8 cellular contexts compared by ENCODE assay signal in genomic region chr11:68009391-68010000, GRCh38. TPM values are rescaled to one million over a fixed set of nuclear protein-coding genes. Genes with fewer than 3 reads are reported as not detected.
DNase-seq lines count a peak whose midpoint lies in the region; ATAC-seq, FAIRE-seq and TF ChIP-seq lines count a peak whose summit lies in the region.

No MANE protein-coding gene starts in this region.

- 32 to 39% (median 34%) methylated on average over 11 of the region's 11 CpGs for WGBS in adrenal gland, 4 donors
- WGBS in lung, 2 donors, result 19 to 37% methylated on average over 11 of the region's 11 CpGs

- TF ChIP-seq CTCF in AG09319 (IDR thresholded peaks at IDR 0.05; ENCODE audit: low read depth, low read length) (peak; percentile 35), adrenal gland (IDR thresholded peaks at IDR 0.05) (peak in 2 of 6 experiments; percentile 13 to 24), lung (IDR thresholded peaks at IDR 0.05; ENCODE audit: control extremely low read depth, extremely low read depth) (no peak)

- H3K36me3 ChIP-seq in adrenal gland (replicated peaks in 1 of 2) (no peaks in the 10 kb centered on the region), lung (ENCODE audit: control insufficient read depth in 2 of 2, insufficient read depth in 2 of 2, low read length in 2 of 2) (no peaks in the 10 kb centered on the region)

- no peak for FAIRE-seq in GM12892 (lab: Jason Lieb, UNC)

- no peak for ATAC-seq in lung (ENCODE audit: insufficient read depth, low FRiP score)
- ATAC-seq in GM21360 (IDR thresholded peaks at IDR 0.05; ENCODE audit: unreplicated experiment), result no peak
- ATAC-seq in GM18502 (IDR thresholded peaks at IDR 0.05; ENCODE audit: poor library complexity, unreplicated experiment), result no peak

- intact Hi-C loops in adrenal gland (cut with DNase I), result no loop called here

- H3K9me3 ChIP-seq in adrenal gland (replicated peaks in 1 of 3) (no peaks in the 10 kb centered on the region), lung (ENCODE audit: control insufficient read depth in 2 of 2, insufficient read depth in 1 of 2, low read length in 1 of 2) (no peaks in the 10 kb centered on the region)

- peak overlapping the region in 1 of 4 donors; percentile 51 for H3K4me3 ChIP-seq in adrenal gland
- no peak overlapping the region for H3K4me3 ChIP-seq in lung

- H3K27ac ChIP-seq in adrenal gland (peak overlapping the region; percentile 90 to 99 (median 92)), lung (ENCODE audit: low read depth in 1 of 2, low read length in 1 of 2) (peak overlapping the region; percentile 29 to 94)

- no peak for TF ChIP-seq POLR2A in adrenal gland (IDR thresholded peaks at IDR 0.05)
- no peak for TF ChIP-seq POLR2A in GM12892 (IDR thresholded peaks at IDR 0.05; ENCODE audit: low read depth, low read length)

- DNase-seq in AG09319 (ENCODE audit: extremely low read depth, low read depth) (no peak), KG1 (lab: John Stamatoyannopoulos, UW) (peak; percentile 40), adrenal gland (peak in 6 of 7 donors; percentile 29 to 79 (median 62)), lung (ENCODE audit: low spot score) (no peak), GM12892 (ENCODE audit: insufficient read length) (no peak), SHP77 treated with DMSO at 0.1 percent for 48 hours (lab: John Stamatoyannopoulos, UW) (no peak)

- H3K27me3 ChIP-seq in adrenal gland (no peaks in the 10 kb centered on the region), lung (ENCODE audit: control insufficient read depth, insufficient read depth) (no peaks in the 10 kb centered on the region)

- H3K4me1 ChIP-seq in adrenal gland (replicated peaks in 1 of 2), result peaks cover 43 to 62% of the 10 kb centered on the region in 2 donors
- H3K4me1 ChIP-seq in lung (ENCODE audit: control insufficient read depth in 2 of 2, insufficient read depth in 2 of 2, low read length in 2 of 2), result peaks cover 5 to 8% of the 10 kb centered on the region in 2 donors

RNA-seq across cellular contexts. Expression of gene ALDH3B1, which starts 0.6 kb away (rescaled TPM):
- total RNA-seq in adrenal gland (10 to 100 TPM; 38.7 to 70.3 (median 59.0) TPM), lung (100 to 1,000 TPM in 1 of 2 donors, 10 to 100 TPM in 1; 45.6 to 165 TPM)
- polyA plus RNA-seq in adrenal gland (10 to 100 TPM; 24.4 to 35.4 (median 26.9) TPM), lung (100 to 1,000 TPM in 1 of 2 donors, 10 to 100 TPM in 1; 73.9 to 107 TPM)
- polyA plus RNA-seq in GM12892 (2012; ENCODE audit: missing spikeins), result 0.13 TPM

RNA-seq across cellular contexts. Expression of gene UNC93B1, which starts 5.6 kb away (rescaled TPM):
- total RNA-seq in adrenal gland (10 to 100 TPM; 23.1 to 81.2 (median 60.0) TPM), lung (100 to 1,000 TPM in 1 of 2 donors, 10 to 100 TPM in 1; 44.3 to 124 TPM)
- polyA plus RNA-seq in adrenal gland (10 to 100 TPM; 10.3 to 57.7 (median 57.0) TPM), lung (100 to 1,000 TPM in 1 of 2 donors, 10 to 100 TPM in 1; 71.6 to 104 TPM)
- 19.5 TPM for polyA plus RNA-seq in GM12892 (2012; ENCODE audit: missing spikeins)

RNA-seq across cellular contexts. Expression of gene NDUFS8, which starts 21.0 kb away (rescaled TPM):
- total RNA-seq in adrenal gland (1,000 to 10,000 TPM in 1 of 8 donors, 100 to 1,000 TPM in 7; 425 to 1,037 (median 520) TPM), lung (100 to 1,000 TPM in 1 of 2 donors, 10 to 100 TPM in 1; 57.8 to 151 TPM)
- polyA plus RNA-seq in adrenal gland (100 to 1,000 TPM; 199 to 814 (median 571) TPM), lung (100 to 1,000 TPM; 139 to 180 TPM)
- 67.3 TPM for polyA plus RNA-seq in GM12892 (2012; ENCODE audit: missing spikeins)

RNA-seq across cellular contexts. Expression of gene TCIRG1, which starts 29.3 kb away (rescaled TPM):
- 100 to 1,000 TPM; 112 to 384 (median 258) TPM for total RNA-seq in adrenal gland
- 1,000 to 10,000 TPM in 1 of 3 donors, 100 to 1,000 TPM in 1, 10 to 100 TPM in 1; 28.4 to 1,150 (median 823) TPM for polyA plus RNA-seq in adrenal gland
- total RNA-seq in lung, result 100 to 1,000 TPM in 1 of 2 donors, 10 to 100 TPM in 1; 70.2 to 322 TPM
- polyA plus RNA-seq in lung, result 100 to 1,000 TPM; 244 to 438 TPM
- polyA plus RNA-seq in GM12892 (2012; ENCODE audit: missing spikeins), result 32.9 TPM

Comparison
In these comparisons a context has a peak if more than half of its experiments do, and no peak if none do; other contexts are left out.
1. DNase-seq: peak in KG1 (single experiment) and adrenal gland (6 of 7); none in AG09319 (single experiment), lung (single experiment), GM12892 (single experiment) and SHP77 treated with DMSO at 0.1 percent for 48 hours (single experiment).